In the genomic region with DNA sequence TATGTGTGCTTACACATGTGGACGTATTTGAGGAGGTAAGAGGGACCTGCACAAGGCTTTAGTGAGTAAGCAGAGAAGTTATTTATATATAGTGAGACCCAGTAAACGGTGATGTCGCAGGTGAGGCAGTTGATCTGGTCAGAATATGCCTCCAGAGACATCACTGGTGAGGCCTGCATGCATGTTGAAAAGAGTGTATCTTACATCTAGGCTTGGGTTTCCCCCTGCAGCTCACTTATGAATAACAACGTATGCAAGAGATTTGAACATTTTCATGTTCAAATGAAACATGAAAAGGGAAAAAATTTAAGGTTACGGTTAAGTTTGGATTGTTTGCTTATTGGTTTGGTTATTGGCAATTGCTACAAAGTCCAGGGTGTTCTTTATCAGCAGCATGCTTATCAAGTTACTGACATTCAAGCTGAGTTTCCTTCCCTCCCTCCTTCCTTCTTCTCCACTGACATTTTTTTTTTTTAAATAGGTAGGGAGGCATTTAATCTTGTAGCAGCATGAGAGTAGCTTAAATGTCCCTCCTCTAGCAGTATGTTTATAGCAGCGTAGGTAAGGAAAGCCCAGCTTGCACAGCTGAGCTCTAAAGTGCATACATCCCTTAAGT, we compare ENCODE assay signal across 20 cellular contexts.
DNase-seq lines count a peak whose midpoint lies in the region; ATAC-seq, FAIRE-seq and TF ChIP-seq lines count a peak whose summit lies in the region.
"Had no signal": no experiment of that assay in that cellular context is flagged by ENCODE, and none has a peak within 500 bp of the region (broad histone marks: within the 10 kb centered on the region; RNA-seq: fewer than 3 reads in every experiment).

No MANE protein-coding gene starts in this region.

- FAIRE-seq in astrocyte (lab: Jason Lieb, UNC) (no peak), HepG2 (lab: Jason Lieb, UNC) (no peak)

- TF ChIP-seq CTCF in Loucy (conservative IDR thresholded peaks at IDR 0.05; ENCODE audit: low read length) (0 out of 2 replicates have a peak, but pooled peaks have one; percentile 13), astrocyte (IDR thresholded peaks at IDR 0.05; ENCODE audit: insufficient read depth, low read depth, low read length) (no peak), HepG2 (CRISPR knock-in tag; IDR thresholded peaks at IDR 0.05) (0 out of 2 replicates have a peak, but pooled peaks have one; percentile 8), type B pancreatic cell (conservative IDR thresholded peaks at IDR 0.05) (no peak)

- no peak for TF ChIP-seq RAD21 in HepG2 (CRISPR knock-in tag; IDR thresholded peaks at IDR 0.05)

- no peaks in the 10 kb centered on the region for H3K9me3 ChIP-seq in BLaER1
- H3K9me3 ChIP-seq in Loucy (ENCODE audit: insufficient read depth, low read depth, low read length), result no peaks in the 10 kb centered on the region
- no peaks in the 10 kb centered on the region for H3K9me3 ChIP-seq in astrocyte (ENCODE audit: insufficient read depth, low read depth, low read length)
- H3K9me3 ChIP-seq in HepG2 (ENCODE audit: low read length), result no peaks in the 10 kb centered on the region
- H3K9me3 ChIP-seq: esophagus muscularis mucosa, left lung, neutrophil had no signal

- H3K79me2 ChIP-seq in Loucy (ENCODE audit: insufficient read depth, low read length) (peaks cover 85% of the 10 kb centered on the region), astrocyte (ENCODE audit: insufficient read depth, low read length) (peaks cover 94% of the 10 kb centered on the region), HepG2 (ENCODE audit: insufficient read depth, low read length) (peaks cover 83% of the 10 kb centered on the region)

- H3K4me3 ChIP-seq in BLaER1 (no peak overlapping the region), Loucy (ENCODE audit: low read length, poor library complexity, severe bottlenecking) (no peak overlapping the region), astrocyte (ENCODE audit: insufficient read depth, low read depth, low read length) (no peak overlapping the region), HepG2 (replicated peaks in 1 of 3; ENCODE audit: insufficient read depth in 1 of 3, low read depth in 2 of 3, low read length in 3 of 3) (no peak overlapping the region)
- H3K4me3 ChIP-seq: esophagus muscularis mucosa, left lung had no signal

- CTCF ChIA-PET in HepG2 (lab: Yijun Ruan, JAX; ENCODE audit: low intra/inter-chr PET ratio, low total read pairs), result no interaction called here

- H3K9me2 ChIP-seq in Loucy (replicated peaks; ENCODE audit: low read depth, low read length), result no peaks in the 10 kb centered on the region

- H2AFZ ChIP-seq in Loucy (ENCODE audit: low read length), result no peak overlapping the region
- no peak overlapping the region for H2AFZ ChIP-seq in astrocyte (ENCODE audit: low read depth, low read length)
- no peak overlapping the region for H2AFZ ChIP-seq in HepG2 (ENCODE audit: low read length)

- H3K4me1 ChIP-seq in BLaER1 (peaks cover 65% of the 10 kb centered on the region), Loucy (ENCODE audit: insufficient read depth, low read length, poor library complexity, severe bottlenecking) (peaks cover 51% of the 10 kb centered on the region), astrocyte (ENCODE audit: insufficient read depth, low read length) (peaks cover 22% of the 10 kb centered on the region), HepG2 (ENCODE audit: insufficient read depth, low read length) (peaks cover 61% of the 10 kb centered on the region)

- in situ Hi-C loops in HepG2 (cut with HindIII; ENCODE audit: extremely low pct_ligation_motif_present, low pct_unique_long_range_greater_than_20kb), result loop anchor here (10.0 kb wide), 1 partner anchor 117 kb away; no protein-coding TSS in a partner anchor

- 77% methylated on average over 6 of the region's 6 CpGs for WGBS in HepG2 (ENCODE audit: low lambda C conversion rate)

- POLR2A ChIA-PET in HepG2 (lab: Yijun Ruan, JAX), result interaction anchor here (1.6 kb wide), 1 partner anchor 100 kb away, joined by 4 read pairs; no protein-coding TSS in a partner anchor

- H3K27me3 ChIP-seq in BLaER1 (no peaks in the 10 kb centered on the region), Loucy (ENCODE audit: insufficient read depth, low read length, poor library complexity, severe bottlenecking) (no peaks in the 10 kb centered on the region), astrocyte (ENCODE audit: insufficient read depth, low read length) (no peaks in the 10 kb centered on the region), HepG2 (ENCODE audit: control insufficient read depth in 1 of 2, insufficient read depth in 2 of 2, low read length in 2 of 2) (no peaks in the 10 kb centered on the region)
- H3K27me3 ChIP-seq: esophagus muscularis mucosa, left lung, neutrophil had no signal

- H3K4me3 Mint-ChIP-seq in astrocyte (ENCODE audit: unreplicated experiment) (no peak overlapping the region), type B pancreatic cell (no peak overlapping the region)
- H3K4me3 Mint-ChIP-seq: activated B cell treated with CpG ODN at 0.5 μM for 24 hours; activated naive CD8-positive, alpha-beta T cell treated with anti-CD3 and anti-CD28 coated beads, Interleukin-2, amount 50 U/mL, for 24 hours; activated T-cell treated with anti-CD3 and anti-CD28 coated beads, Interleukin-2, amount 50 U/mL, for 72 hours had no signal

- H4K20me1 ChIP-seq in BLaER1 (peaks cover 99% of the 10 kb centered on the region), Loucy (ENCODE audit: insufficient read depth, low read length, poor library complexity, severe bottlenecking) (peaks cover 5% of the 10 kb centered on the region), astrocyte (ENCODE audit: insufficient read depth, low read length) (peaks cover 90% of the 10 kb centered on the region), HepG2 (ENCODE audit: insufficient read depth, low read length) (peaks cover 56% of the 10 kb centered on the region)

- TF ChIP-seq POLR2A in HepG2 (IDR thresholded peaks at IDR 0.05; ENCODE audit: insufficient read depth in 1 of 2, low read depth in 2 of 2, low read length in 2 of 2), result no peak

- intact Hi-C loops in HepG2 (cut with micrococcal nuclease; ENCODE audit: unreplicated experiment) (loop anchor here (10.0 kb wide), 1 partner anchor 303 kb away; no protein-coding TSS in a partner anchor), posterior cingulate gyrus (cut with DNase I) (no loop called here)

- H3K9ac ChIP-seq in BLaER1 (no peak overlapping the region), Loucy (ENCODE audit: low read depth, low read length, poor library complexity, severe bottlenecking) (no peak overlapping the region), astrocyte (ENCODE audit: low read length) (no peak overlapping the region), HepG2 (ENCODE audit: insufficient read depth, low read depth, low read length) (no peak overlapping the region)
- H3K9ac ChIP-seq: KMS-11 had no signal

- H3K4me2 ChIP-seq in BLaER1 (peak overlapping the region; percentile 23), Loucy (ENCODE audit: low read depth, low read length, poor library complexity, severe bottlenecking) (no peak overlapping the region), astrocyte (ENCODE audit: low read length) (no peak overlapping the region), HepG2 (ENCODE audit: low read depth, low read length) (no peak overlapping the region)
- H3K4me2 ChIP-seq: KMS-11 had no signal

- no peaks in the 10 kb centered on the region for H3K36me3 ChIP-seq in BLaER1
- no peaks in the 10 kb centered on the region for H3K36me3 ChIP-seq in Loucy (ENCODE audit: insufficient read depth, low read length)
- no peaks in the 10 kb centered on the region for H3K36me3 ChIP-seq in astrocyte (ENCODE audit: insufficient read depth, low read length)
- H3K36me3 ChIP-seq in HepG2 (replicated peaks in 1 of 2; ENCODE audit: control insufficient read depth in 1 of 2, insufficient read depth in 2 of 2, low read length in 2 of 2), result no peaks in the 10 kb centered on the region
- H3K36me3 ChIP-seq: esophagus muscularis mucosa, left lung, neutrophil had no signal

- ATAC-seq in HepG2 (peak; percentile 57; the same call in 2 of the 3 replicates), HG02885 (IDR thresholded peaks at IDR 0.05; ENCODE audit: poor library complexity, unreplicated experiment) (no peak)
- ATAC-seq: activated naive CD8-positive, alpha-beta T cell treated with anti-CD3 and anti-CD28 coated beads, Interleukin-2, amount 50 U/mL, for 24 hours; left lung; Right ventricle myocardium inferior had no signal

- H3K27ac ChIP-seq in BLaER1, result no peak overlapping the region
- H3K27ac ChIP-seq in astrocyte (ENCODE audit: low read depth, low read length), result no peak overlapping the region
- no peak overlapping the region for H3K27ac ChIP-seq in HepG2 (ENCODE audit: extremely low read length, insufficient read depth, low read length)
- H3K27ac ChIP-seq: esophagus muscularis mucosa, KMS-11, left lung, neutrophil had no signal

- H3K27ac Mint-ChIP-seq in astrocyte (ENCODE audit: unreplicated experiment) (peak overlapping the region; percentile 37), type B pancreatic cell (no peak overlapping the region)
- H3K27ac Mint-ChIP-seq: activated B cell treated with CpG ODN at 0.5 μM for 24 hours; activated naive CD8-positive, alpha-beta T cell treated with anti-CD3 and anti-CD28 coated beads, Interleukin-2, amount 50 U/mL, for 24 hours; activated T-cell treated with anti-CD3 and anti-CD28 coated beads, Interleukin-2, amount 50 U/mL, for 72 hours had no signal

- H3K27me3 Mint-ChIP-seq in astrocyte (ENCODE audit: low read depth, unreplicated experiment) (no peaks in the 10 kb centered on the region), type B pancreatic cell (no peaks in the 10 kb centered on the region)
- H3K27me3 Mint-ChIP-seq: activated naive CD8-positive, alpha-beta T cell treated with anti-CD3 and anti-CD28 coated beads, Interleukin-2, amount 50 U/mL, for 24 hours had no signal

- DNase-seq in astrocyte (ENCODE audit: low read depth) (no peak), HepG2 (ENCODE audit: low spot score) (no peak), posterior cingulate gyrus (no peak), type B pancreatic cell (ENCODE audit: extremely low spot score, unreplicated experiment) (no peak), AG08395 (ENCODE audit: low spot score) (no peak)
- DNase-seq: activated B cell treated with CpG ODN at 0.5 μM for 24 hours; activated naive CD8-positive, alpha-beta T cell treated with anti-CD3 and anti-CD28 coated beads, Interleukin-2, amount 50 U/mL, for 24 hours; activated T-cell treated with anti-CD3 and anti-CD28 coated beads, Interleukin-2, amount 50 U/mL, for 72 hours; left lung; NCI-H1092 treated with DMSO at 0.1 percent for 48 hours; NCI-H2081 treated with DMSO at 0.1 percent for 48 hours; NCI-H510A treated with DMSO at 0.1 percent for 48 hours; T-helper 1 cell had no signal

- H3K9me3 Mint-ChIP-seq in astrocyte (ENCODE audit: unreplicated experiment) (no peaks in the 10 kb centered on the region), type B pancreatic cell (no peaks in the 10 kb centered on the region)
- H3K9me3 Mint-ChIP-seq: activated B cell treated with CpG ODN at 0.5 μM for 24 hours; activated naive CD8-positive, alpha-beta T cell treated with anti-CD3 and anti-CD28 coated beads, Interleukin-2, amount 50 U/mL, for 24 hours; activated T-cell treated with anti-CD3 and anti-CD28 coated beads, Interleukin-2, amount 50 U/mL, for 72 hours had no signal

- peaks cover 57% of the 10 kb centered on the region for H3K4me1 Mint-ChIP-seq in astrocyte (ENCODE audit: low read depth, unreplicated experiment)
- peaks cover 54% of the 10 kb centered on the region for H3K4me1 Mint-ChIP-seq in type B pancreatic cell (ENCODE audit: unreplicated experiment)

- BruUV-seq in HepG2 (replicated peaks; lab: Mats Ljungman, UMichigan), result no TSS peak

- H3F3A ChIP-seq in Loucy (ENCODE audit: low read depth), result peaks cover 4% of the 10 kb centered on the region

- TF ChIP-seq EP300 in HepG2 (IDR thresholded peaks at IDR 0.05; ENCODE audit: low read depth in 2 of 2, low read length in 2 of 2), result no peak
- TF ChIP-seq EP300 in HepG2 (CRISPR knock-in tag; IDR thresholded peaks at IDR 0.05; ENCODE audit: borderline replicate concordance), result no peak

- H3K36me3 Mint-ChIP-seq in astrocyte (ENCODE audit: low read depth, unreplicated experiment), result no peaks in the 10 kb centered on the region
- no peaks in the 10 kb centered on the region for H3K36me3 Mint-ChIP-seq in type B pancreatic cell

Comparison
In these comparisons a context has a peak if more than half of its experiments do, and no peak if none do; other contexts are left out.
1. CTCF ChIP-seq: peak in Loucy (single experiment) and HepG2 (single experiment); none in astrocyte (single experiment) and type B pancreatic cell (single experiment).